30 cellular contexts compared by ENCODE assay signal in the genomic region with DNA sequence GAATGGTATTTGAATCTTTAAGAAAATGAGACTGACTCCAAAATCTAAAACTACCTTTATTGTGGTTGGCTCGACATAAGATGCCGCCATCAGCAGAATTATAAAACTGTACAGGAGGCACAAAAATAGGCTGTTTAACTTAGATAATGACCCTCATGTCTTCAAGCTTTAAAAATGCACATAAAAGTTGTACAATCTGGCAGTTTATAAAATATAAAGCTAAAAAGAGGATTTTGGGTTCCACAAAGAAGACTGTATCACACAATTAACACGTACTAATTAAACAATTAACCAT. TPM values are rescaled to one million over a fixed set of nuclear protein-coding genes. Genes with fewer than 3 reads are reported as not detected.
"Had no signal": no experiment of that assay in that cellular context is flagged by ENCODE, and none has a peak within 500 bp of the region (broad histone marks: within the 10 kb centered on the region; RNA-seq: fewer than 3 reads in every experiment).

No MANE protein-coding gene starts in this region.

- H3K9me3 Mint-ChIP-seq: activated B cell treated with CpG ODN at 0.5 μM for 24 hours; activated CD8-positive, alpha-beta T cell treated with anti-CD3 and anti-CD28 coated beads for 36 hours; activated T-cell treated with anti-CD3 and anti-CD28 coated beads, Interleukin-2, amount 50 U/mL, for 4 hours; activated T-helper 17 cell treated with anti-CD3 and anti-CD28 coated beads, Interleukin-2, amount 50 U/mL, for 72 hours; central memory CD8-positive, alpha-beta T cell; dendritic cell treated with granulocyte-macrophage colony-stimulating factor and Interleukin-4, amounts not matched to agents 40 ng/mL and 50 ng/mL, for 4 days; endodermal cell had no signal

- H3K27ac ChIP-seq: brain microvascular endothelial cell, coronary artery, dorsolateral prefrontal cortex, WERI-Rb-1 had no signal

- H3K27ac Mint-ChIP-seq: activated B cell treated with CpG ODN at 0.5 μM for 24 hours; activated CD8-positive, alpha-beta T cell treated with anti-CD3 and anti-CD28 coated beads for 36 hours; activated naive CD8-positive, alpha-beta T cell; dendritic cell treated with granulocyte-macrophage colony-stimulating factor and Interleukin-4, amounts not matched to agents 40 ng/mL and 50 ng/mL, for 4 days; endodermal cell had no signal

- H3K36me3 ChIP-seq: brain microvascular endothelial cell had no signal

- DNase-seq: activated B cell treated with CpG ODN at 0.5 μM for 24 hours; activated CD4-positive, alpha-beta T cell treated with anti-CD3 and anti-CD28 coated beads for 48 hours; activated CD4-positive, alpha-beta T cell treated with anti-CD3 and anti-CD28 coated beads, Interleukin-2, amount 50 U/mL, for 1 hour; activated CD4-positive, alpha-beta T cell treated with anti-CD3 and anti-CD28 coated beads, Interleukin-2, amount 50 U/mL, for 48 hours; activated CD8-positive, alpha-beta T cell treated with anti-CD3 and anti-CD28 coated beads for 36 hours; activated effector memory CD4-positive, alpha-beta T cell treated with Interleukin-2 at 50 U/mL for 16 hours; activated gamma-delta T cell treated with Interleukin-2 at 50 U/mL for 16 hours; activated naive CD4-positive, alpha-beta T cell treated with anti-CD3 and anti-CD28 coated beads, Interleukin-2, amount 50 U/mL, for 16 hours; activated naive CD4-positive, alpha-beta T cell treated with Interleukin-2 at 50 U/mL for 16 hours; activated T-cell treated with anti-CD3 and anti-CD28 coated beads, Interleukin-2, amount 50 U/mL, for 4 hours; amniotic stem cell; anterior cingulate cortex; brain microvascular endothelial cell; effector memory CD4-positive, alpha-beta T cell; foreskin fibroblast; head of caudate nucleus; T1000 had no signal

- H3K27me3 Mint-ChIP-seq: activated B cell treated with CpG ODN at 0.5 μM for 24 hours; activated CD8-positive, alpha-beta T cell treated with anti-CD3 and anti-CD28 coated beads for 36 hours; activated naive CD8-positive, alpha-beta T cell; activated T-helper 17 cell treated with anti-CD3 and anti-CD28 coated beads, Interleukin-2, amount 50 U/mL, for 72 hours; central memory CD8-positive, alpha-beta T cell; dendritic cell treated with granulocyte-macrophage colony-stimulating factor and Interleukin-4, amounts not matched to agents 40 ng/mL and 50 ng/mL, for 4 days had no signal

- H3K27me3 ChIP-seq: brain microvascular endothelial cell, dorsolateral prefrontal cortex had no signal

- ATAC-seq: activated CD4-positive, CD25-positive, alpha-beta regulatory T cell treated with anti-CD3 and anti-CD28 coated beads, Interleukin-2, amount 50 U/mL, for 24 hours; activated CD8-positive, alpha-beta T cell treated with anti-CD3 and anti-CD28 coated beads for 36 hours; activated T-cell treated with anti-CD3 and anti-CD28 coated beads, Interleukin-2, amount 50 U/mL, for 4 hours; activated T-helper 17 cell treated with anti-CD3 and anti-CD28 coated beads, Interleukin-2, amount 50 U/mL, for 72 hours had no signal

- FAIRE-seq: astrocyte, frontal cortex had no signal

- H3K4me3 Mint-ChIP-seq: activated B cell treated with CpG ODN at 0.5 μM for 24 hours; activated CD8-positive, alpha-beta T cell treated with anti-CD3 and anti-CD28 coated beads for 36 hours; activated naive CD8-positive, alpha-beta T cell; activated T-cell treated with anti-CD3 and anti-CD28 coated beads, Interleukin-2, amount 50 U/mL, for 4 hours; activated T-helper 17 cell treated with anti-CD3 and anti-CD28 coated beads, Interleukin-2, amount 50 U/mL, for 72 hours; central memory CD8-positive, alpha-beta T cell; dendritic cell treated with granulocyte-macrophage colony-stimulating factor and Interleukin-4, amounts not matched to agents 40 ng/mL and 50 ng/mL, for 4 days; endodermal cell had no signal

- H3K4me3 ChIP-seq: coronary artery, dorsolateral prefrontal cortex had no signal

- H3K4me1 Mint-ChIP-seq: activated B cell treated with CpG ODN at 0.5 μM for 24 hours had no signal

RNA-seq across cellular contexts. Expression of a gene that starts 18.6 kb away (rescaled TPM):
- total RNA-seq: astrocyte had no signal

RNA-seq across cellular contexts. Expression of a gene that starts 40.9 kb away (rescaled TPM):
- total RNA-seq: activated B cell treated with CpG ODN at 0.5 μM for 24 hours, bronchial epithelial cell, esophagus mucosa had no signal
